In the genomic region with DNA sequence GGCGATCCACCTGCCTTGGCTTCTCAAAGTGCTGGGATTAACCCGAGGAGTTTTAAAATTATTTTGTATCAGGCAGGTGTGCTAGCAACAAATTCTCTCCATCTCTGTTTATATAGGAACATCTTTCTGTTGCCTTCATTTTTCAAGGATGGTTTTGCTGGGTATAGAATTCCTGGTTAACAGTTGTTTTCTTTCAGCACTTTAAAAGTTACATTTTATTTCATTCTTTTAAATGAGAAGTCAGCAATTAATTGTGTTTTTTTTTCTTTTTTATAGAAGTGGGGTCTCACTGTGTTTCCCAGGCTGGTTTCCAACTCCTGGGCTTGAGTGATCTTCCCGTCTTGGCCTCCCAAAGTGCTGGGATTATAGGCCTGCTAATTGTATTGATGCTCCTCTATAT, we compare ENCODE assay signal across 29 cellular contexts. TPM values are rescaled to one million over a fixed set of nuclear protein-coding genes. Genes with fewer than 3 reads are reported as not detected.
"Had no signal": no experiment of that assay in that cellular context is flagged by ENCODE, and none has a peak within 500 bp of the region (broad histone marks: within the 10 kb centered on the region; RNA-seq: fewer than 3 reads in every experiment).

No MANE protein-coding gene starts in this region.

- H3K9me3 ChIP-seq: thyroid gland, vagina had no signal

- H3K9ac ChIP-seq: neural progenitor cell, parathyroid adenoma had no signal

- H3K27me3 ChIP-seq: neural progenitor cell, ovary, spleen, stomach, thyroid gland, tibial nerve, upper lobe of left lung, vagina had no signal

- DNase-seq: naive thymus-derived CD4-positive, alpha-beta T cell; natural killer cell; occipital lobe; ovary; psoas muscle; right cardiac atrium; spleen; stimulated activated CD4-positive, alpha-beta T cell treated with anti-CD3 and anti-CD28 coated beads, Interleukin-12 subunit alpha, Interleukin-12 subunit beta, amount 100 ng/mL, for 4 hours; stimulated activated CD4-positive, alpha-beta T cell treated with anti-CD3 and anti-CD28 coated beads, Interleukin-2, amount 100 ng/mL, for 24 hours; stimulated activated CD4-positive, alpha-beta T cell treated with anti-CD3 and anti-CD28 coated beads, Interleukin-2, amount 100 ng/mL, for 48 hours; stimulated activated CD4-positive, alpha-beta T cell treated with anti-CD3 and anti-CD28 coated beads, Interleukin-4, amount 100 ng/mL, for 24 hours; stimulated activated naive B cell treated with anti-CD40 and anti-IgM and Interleukin-4, amounts not matched to agents 10 μg/mL and 1 μg/mL and 100 μg/mL, for 72 hours; stimulated activated naive CD4-positive, alpha-beta T cell treated with Interleukin-2 at 50 U/mL for 16 hours; stomach; thyroid gland; trophoblast cell; upper lobe of left lung had no signal

- H3K4me3 ChIP-seq: neural progenitor cell, ovary, psoas muscle, skin epidermis, smooth muscle cell, spleen, stomach, thoracic aorta, thyroid gland, tibial nerve, upper lobe of left lung, vagina had no signal

- H2AFZ ChIP-seq: neural progenitor cell, parathyroid adenoma had no signal

- H3K27ac ChIP-seq: neural progenitor cell, ovary, parathyroid adenoma, psoas muscle, skin epidermis, spleen, stomach, thoracic aorta, thyroid gland, tibial nerve, upper lobe of left lung, vagina had no signal

- H3K4me1 ChIP-seq: parathyroid adenoma, psoas muscle, spleen, stomach, thyroid gland, upper lobe of left lung, vagina had no signal

- FAIRE-seq: urothelium cell line had no signal

- ATAC-seq: naive thymus-derived CD4-positive, alpha-beta T cell; natural killer cell; psoas muscle; right cardiac atrium; sciatic nerve; stimulated activated effector memory CD8-positive, alpha-beta T cell treated with anti-CD3 and anti-CD28 coated beads, Interleukin-12 subunit alpha, Interleukin-12 subunit beta, amount 100 ng/mL, for 72 hours; stimulated activated naive B cell treated with anti-CD40 and anti-IgM and Interleukin-4, amounts not matched to agents 10 μg/mL and 1 μg/mL and 100 μg/mL, for 72 hours had no signal

- H3K79me2 ChIP-seq: parathyroid adenoma had no signal

- H3K36me3 ChIP-seq: neural progenitor cell, ovary, vagina had no signal

- H3K4me2 ChIP-seq: neural progenitor cell, smooth muscle cell had no signal

RNA-seq across cellular contexts. Expression of a gene that starts 44.0 kb away (rescaled TPM):
- total RNA-seq: natural killer cell, psoas muscle, sciatic nerve, spleen, stomach, subcutaneous adipose tissue, thyroid gland, tibial nerve, ureter, vagina had no signal
- polyA plus RNA-seq: naive thymus-derived CD4-positive, alpha-beta T cell had no signal
